In the genomic region with DNA sequence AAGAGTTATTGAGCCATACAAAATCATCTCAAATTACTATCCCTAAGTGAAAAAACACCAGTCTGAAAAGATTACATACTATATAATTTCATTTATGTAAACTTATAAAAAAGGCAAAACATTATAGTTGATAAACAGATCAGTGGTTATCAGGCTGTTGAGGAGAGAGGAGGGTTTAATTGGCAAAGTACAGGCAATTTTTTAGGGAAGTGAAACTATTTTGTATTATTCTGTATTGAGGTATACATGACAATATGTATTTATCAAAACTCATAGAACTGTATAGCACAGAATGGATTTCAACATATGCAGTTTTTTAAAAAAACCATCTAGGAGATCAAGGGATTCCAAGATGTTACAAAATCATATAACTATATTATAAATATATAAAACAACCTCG, we compare ENCODE assay signal across 26 cellular contexts.
"Had no signal": no experiment of that assay in that cellular context is flagged by ENCODE, and none has a peak within 500 bp of the region (broad histone marks: within the 10 kb centered on the region; RNA-seq: fewer than 3 reads in every experiment).

No MANE protein-coding gene starts in this region.

- H3K36me3 ChIP-seq: breast epithelium, Peyer's patch had no signal

- H3K4me3 ChIP-seq: breast epithelium, Peyer's patch had no signal

- H3K27ac Mint-ChIP-seq: activated CD8-positive, alpha-beta T cell treated with anti-CD3 and anti-CD28 coated beads, Interleukin-2, amount 10 ng/mL, durations not matched to agents 7 days and 5 days; activated naive CD4-positive, alpha-beta T cell treated with anti-CD3 and anti-CD28 coated beads, Interleukin-2, amount 50 U/mL, for 24 hours; activated T-cell treated with anti-CD3 and anti-CD28 coated beads, Interleukin-2, amount 50 U/mL, for 24 hours; activated T-helper 1 cell treated with anti-CD3 and anti-CD28 coated beads, Interleukin-12 subunit alpha, Interleukin-12 subunit beta, Interleukin-2, Interleukin-4 antibody, amounts not matched to agents 30 ng/mL and 10 ng/mL and 1 ng/mL, durations not matched to agents 14 hours and 24 hours and 36 hours; T-helper 1 cell treated with Interleukin-12 subunit alpha and Interleukin-12 subunit beta and Interleukin-4 antibody, amounts not matched to agents 30 μg/mL and 1 μg/mL, for 36 hours had no signal

- H3K4me3 Mint-ChIP-seq: activated CD8-positive, alpha-beta T cell treated with anti-CD3 and anti-CD28 coated beads, Interleukin-2, amount 10 ng/mL, durations not matched to agents 7 days and 5 days; activated naive CD4-positive, alpha-beta T cell treated with anti-CD3 and anti-CD28 coated beads, Interleukin-2, amount 50 U/mL, for 24 hours; activated T-cell treated with anti-CD3 and anti-CD28 coated beads, Interleukin-2, amount 50 U/mL, for 24 hours; activated T-helper 1 cell treated with anti-CD3 and anti-CD28 coated beads, Interleukin-12 subunit alpha, Interleukin-12 subunit beta, Interleukin-2, Interleukin-4 antibody, amounts not matched to agents 30 ng/mL and 10 ng/mL and 1 ng/mL, durations not matched to agents 14 hours and 24 hours and 36 hours; T-helper 1 cell treated with Interleukin-12 subunit alpha and Interleukin-12 subunit beta and Interleukin-4 antibody, amounts not matched to agents 30 μg/mL and 1 μg/mL, for 36 hours had no signal

- H3K27ac ChIP-seq: breast epithelium, Peyer's patch, RWPE1 had no signal

- ATAC-seq: activated CD4-positive, CD25-positive, alpha-beta regulatory T cell treated with anti-CD3 and anti-CD28 coated beads, Interleukin-2, amount 50 U/mL, for 24 hours; activated CD8-positive, alpha-beta T cell treated with anti-CD3 and anti-CD28 coated beads, Interleukin-2, amount 10 ng/mL, durations not matched to agents 7 days and 5 days had no signal

- DNase-seq: activated CD4-positive, alpha-beta T cell treated with anti-CD3 and anti-CD28 coated beads for 48 hours; activated CD4-positive, alpha-beta T cell treated with anti-CD3 and anti-CD28 coated beads, Interleukin-2, amount 50 U/mL, for 4 hours; activated CD8-positive, alpha-beta memory T cell treated with anti-CD3 and anti-CD28 coated beads, Interleukin-2, amount 50 U/mL, for 48 hours; activated CD8-positive, alpha-beta T cell treated with anti-CD3 and anti-CD28 coated beads, Interleukin-2, amount 10 ng/mL, durations not matched to agents 7 days and 5 days; activated effector memory CD4-positive, alpha-beta T cell treated with Interleukin-2 at 50 U/mL for 16 hours; activated naive CD4-positive, alpha-beta T cell; activated T-cell treated with anti-CD3 and anti-CD28 coated beads, Interleukin-2, amount 50 U/mL, for 24 hours; aorta; caudate nucleus; MM.1S; NCI-H1092 treated with DMSO at 0.1 percent for 48 hours; NCI-H1436; NCI-H1694 treated with DMSO at 0.1 percent for 48 hours; NCI-H2029 treated with DMSO at 0.1 percent for 48 hours; NCI-H345; NCI-H510A treated with DMSO at 0.1 percent for 48 hours; NCI-H69; NK-92 treated with Interleukin-12 subunit alpha and Interleukin-12 subunit beta, amount 100 ng/mL, for 24 hours; Peyer's patch; Right ventricle myocardium superior had no signal

- H3K9me3 ChIP-seq: Peyer's patch had no signal

- H3K27me3 Mint-ChIP-seq: activated naive CD4-positive, alpha-beta T cell treated with anti-CD3 and anti-CD28 coated beads, Interleukin-2, amount 50 U/mL, for 24 hours; activated T-cell treated with anti-CD3 and anti-CD28 coated beads, Interleukin-2, amount 50 U/mL, for 24 hours had no signal

- H3K27me3 ChIP-seq: breast epithelium, Peyer's patch had no signal

- H3K9me3 Mint-ChIP-seq: activated naive CD4-positive, alpha-beta T cell treated with anti-CD3 and anti-CD28 coated beads, Interleukin-2, amount 50 U/mL, for 24 hours; activated T-helper 1 cell treated with anti-CD3 and anti-CD28 coated beads, Interleukin-12 subunit alpha, Interleukin-12 subunit beta, Interleukin-2, Interleukin-4 antibody, amounts not matched to agents 30 ng/mL and 10 ng/mL and 1 ng/mL, durations not matched to agents 14 hours and 24 hours and 36 hours; T-helper 1 cell treated with Interleukin-12 subunit alpha and Interleukin-12 subunit beta and Interleukin-4 antibody, amounts not matched to agents 30 μg/mL and 1 μg/mL, for 36 hours had no signal

- H3K4me1 ChIP-seq: breast epithelium, Peyer's patch had no signal

- H3K4me1 Mint-ChIP-seq: activated naive CD4-positive, alpha-beta T cell treated with anti-CD3 and anti-CD28 coated beads, Interleukin-2, amount 50 U/mL, for 24 hours had no signal
